29 cellular contexts compared by ENCODE assay signal in genomic region chr14:21197418-21198205, GRCh38. TPM values are rescaled to one million over a fixed set of nuclear protein-coding genes. Genes with fewer than 3 reads are reported as not detected.
DNase-seq lines count a peak whose midpoint lies in the region; ATAC-seq, FAIRE-seq and TF ChIP-seq lines count a peak whose summit lies in the region.
"Had no signal": no experiment of that assay in that cellular context is flagged by ENCODE, and none has a peak within 500 bp of the region (broad histone marks: within the 10 kb centered on the region; RNA-seq: fewer than 3 reads in every experiment).

No MANE protein-coding gene starts in this region.

- no peak for TF ChIP-seq RAD21 in K562 (CRISPR knock-in tag; conservative IDR thresholded peaks at IDR 0.05 in 1 of 2, IDR thresholded peaks at IDR 0.05 in 1 of 2)

- no peaks in the 10 kb centered on the region for H3K9me3 ChIP-seq in HEK293 (ENCODE audit: control insufficient read depth, insufficient read depth, low read depth, low read length)
- H3K9me3 ChIP-seq in K562 (replicated peaks; ENCODE audit: control insufficient read depth, insufficient read depth, low read depth, low read length) = no peaks in the 10 kb centered on the region
- H3K9me3 ChIP-seq: ascending aorta had no signal

- no peak overlapping the region for H3K27ac ChIP-seq in HEK293 (ENCODE audit: extremely low read depth, low read depth, low read length)
- H3K27ac ChIP-seq in K562 (ENCODE audit: extremely low read depth, low read depth, low read length) = no peak overlapping the region
- H3K27ac ChIP-seq: ascending aorta, skin epidermis, tibial nerve had no signal

- H3K79me2 ChIP-seq in K562 (ENCODE audit: control insufficient read depth, insufficient read depth, low read length) = no peaks in the 10 kb centered on the region

- H3K9me1 ChIP-seq in K562 (ENCODE audit: control insufficient read depth, insufficient read depth, low read length) = no peaks in the 10 kb centered on the region

- in situ Hi-C loops in K562 (cut with MboI) = no loop called here

- peaks cover 29% of the 10 kb centered on the region for H3K4me1 Mint-ChIP-seq in activated naive CD4-positive, alpha-beta T cell treated with anti-CD3 and anti-CD28 coated beads, Interleukin-2, amount 50 U/mL, for 24 hours
- H3K4me1 Mint-ChIP-seq in progenitor cell of endocrine pancreas (ENCODE audit: low read depth) = peaks cover 6% of the 10 kb centered on the region
- peaks cover 1% of the 10 kb centered on the region for H3K4me1 Mint-ChIP-seq in T-helper 2 cell treated with Interferon-gamma antibody and Interleukin-4, amounts not matched to agents 5 μg/mL and 100 μg/mL, for 36 hours (ENCODE audit: low read depth)

- H4K20me1 ChIP-seq in K562 (replicated peaks; ENCODE audit: control insufficient read depth, insufficient read depth, low read length) = no peaks in the 10 kb centered on the region

- TF ChIP-seq POLR2A in K562 (conservative IDR thresholded peaks at IDR 0.05) (no peak), erythroblast (IDR thresholded peaks at IDR 0.05; ENCODE audit: low read length) (no peak)

- H2AFZ ChIP-seq in K562 (ENCODE audit: low read depth, low read length) = no peak overlapping the region

- no peak overlapping the region for H3K9ac ChIP-seq in K562 (ENCODE audit: insufficient read depth in 1 of 2, low read depth in 2 of 2, low read length in 2 of 2)

- intact Hi-C loops in K562 (cut with micrococcal nuclease) = no loop called here

- H3K36me3 Mint-ChIP-seq in activated naive CD4-positive, alpha-beta T cell treated with anti-CD3 and anti-CD28 coated beads, Interleukin-2, amount 50 U/mL, for 24 hours = no peaks in the 10 kb centered on the region
- H3K36me3 Mint-ChIP-seq in progenitor cell of endocrine pancreas (ENCODE audit: insufficient read depth) = peaks cover under 1% of the 10 kb centered on the region
- peaks cover 7% of the 10 kb centered on the region for H3K36me3 Mint-ChIP-seq in T-helper 2 cell treated with Interferon-gamma antibody and Interleukin-4, amounts not matched to agents 5 μg/mL and 100 μg/mL, for 36 hours (ENCODE audit: low read depth)

- peak overlapping the region; percentile 81 for H3K27ac Mint-ChIP-seq in activated naive CD4-positive, alpha-beta T cell treated with anti-CD3 and anti-CD28 coated beads, Interleukin-2, amount 50 U/mL, for 24 hours
- H3K27ac Mint-ChIP-seq in progenitor cell of endocrine pancreas = peak overlapping the region; percentile 55
- no peak overlapping the region for H3K27ac Mint-ChIP-seq in T-helper 2 cell treated with Interferon-gamma antibody and Interleukin-4, amounts not matched to agents 5 μg/mL and 100 μg/mL, for 36 hours
- H3K27ac Mint-ChIP-seq: dendritic cell treated with granulocyte-macrophage colony-stimulating factor and Interleukin-4, amounts not matched to agents 40 ng/mL and 50 ng/mL, for 4 days had no signal

- CTCF ChIA-PET in HEK293 (lab: Yijun Ruan, JAX) = no interaction called here
- CTCF ChIA-PET in K562 (lab: Yijun Ruan, JAX; ENCODE audit: low intra/inter-chr PET ratio) = no interaction called here

- TF ChIP-seq EP300 in K562 (IDR thresholded peaks at IDR 0.05; ENCODE audit: low read length) = no peak

- H3K36me3 ChIP-seq in HEK293 (ENCODE audit: control insufficient read depth in 2 of 2, insufficient read depth in 1 of 2, low read length in 2 of 2) (peaks cover 0 to 5% of the 10 kb centered on the region in 2 experiments; a peak in 1 of 3 replicates), K562 (ENCODE audit: control insufficient read depth, insufficient read depth, low read length) (no peaks in the 10 kb centered on the region)
- H3K36me3 ChIP-seq: ascending aorta, BE2C had no signal

- no TSS peak for BruUV-seq in K562 (replicated peaks; lab: Mats Ljungman, UMichigan)

- H3K9me3 Mint-ChIP-seq in activated naive CD4-positive, alpha-beta T cell treated with anti-CD3 and anti-CD28 coated beads, Interleukin-2, amount 50 U/mL, for 24 hours = no peaks in the 10 kb centered on the region
- peaks cover 12% of the 10 kb centered on the region for H3K9me3 Mint-ChIP-seq in progenitor cell of endocrine pancreas (ENCODE audit: low read depth)
- H3K9me3 Mint-ChIP-seq in T-helper 2 cell treated with Interferon-gamma antibody and Interleukin-4, amounts not matched to agents 5 μg/mL and 100 μg/mL, for 36 hours = peaks cover 12% of the 10 kb centered on the region
- H3K9me3 Mint-ChIP-seq: dendritic cell treated with granulocyte-macrophage colony-stimulating factor and Interleukin-4, amounts not matched to agents 40 ng/mL and 50 ng/mL, for 4 days had no signal

- no peaks in the 10 kb centered on the region for H3K27me3 ChIP-seq in K562 (ENCODE audit: control insufficient read depth in 2 of 2, insufficient read depth in 2 of 2, low read length in 2 of 2)
- H3K27me3 ChIP-seq: ascending aorta, tibial nerve had no signal

- POLR2A ChIA-PET in HEK293 (lab: Yijun Ruan, JAX) = interaction anchor here (0.6 kb wide), 1 partner anchor 318 kb away, joined by 3 read pairs; no protein-coding TSS in a partner anchor
- POLR2A ChIA-PET in K562 (lab: Yijun Ruan, JAX) = no interaction called here

- no peak for TF ChIP-seq CTCF in HEK293 (tag by site-specific recombination; IDR thresholded peaks at IDR 0.05)
- TF ChIP-seq CTCF in K562 (IDR thresholded peaks at IDR 0.05 in 2 of 3, conservative IDR thresholded peaks at IDR 0.05 in 1 of 3; ENCODE audit: insufficient read depth in 2 of 3, low read depth in 1 of 3, low read length in 3 of 3) = no peak
- no peak for TF ChIP-seq CTCF in progenitor cell of endocrine pancreas (IDR thresholded peaks at IDR 0.05; ENCODE audit: unreplicated experiment)

- H3K4me2 ChIP-seq in K562 (ENCODE audit: insufficient read depth, low read length) = no peak overlapping the region

- no peak overlapping the region for H3K4me3 ChIP-seq in HEK293 (ENCODE audit: low read depth, low read length)
- no peak overlapping the region for H3K4me3 ChIP-seq in K562
- H3K4me3 ChIP-seq: ascending aorta, skin epidermis, tibial nerve had no signal

- no peak for FAIRE-seq in K562 (lab: Jason Lieb, UNC)
- FAIRE-seq: endometrium had no signal

- H3K27me3 Mint-ChIP-seq in activated naive CD4-positive, alpha-beta T cell treated with anti-CD3 and anti-CD28 coated beads, Interleukin-2, amount 50 U/mL, for 24 hours = no peaks in the 10 kb centered on the region
- peaks cover 5% of the 10 kb centered on the region for H3K27me3 Mint-ChIP-seq in progenitor cell of endocrine pancreas
- peaks cover 20% of the 10 kb centered on the region for H3K27me3 Mint-ChIP-seq in T-helper 2 cell treated with Interferon-gamma antibody and Interleukin-4, amounts not matched to agents 5 μg/mL and 100 μg/mL, for 36 hours (ENCODE audit: low read depth)

- WGBS in K562 (ENCODE audit: insufficient coverage, low coverage, missing lambda C conversion rate) = 65% methylated on average over 2 of the region's 2 CpGs

- H3K4me3 Mint-ChIP-seq in activated naive CD4-positive, alpha-beta T cell treated with anti-CD3 and anti-CD28 coated beads, Interleukin-2, amount 50 U/mL, for 24 hours = no peak overlapping the region
- H3K4me3 Mint-ChIP-seq in progenitor cell of endocrine pancreas (ENCODE audit: low read depth) = no peak overlapping the region
- no peak overlapping the region for H3K4me3 Mint-ChIP-seq in T-helper 2 cell treated with Interferon-gamma antibody and Interleukin-4, amounts not matched to agents 5 μg/mL and 100 μg/mL, for 36 hours
- H3K4me3 Mint-ChIP-seq: dendritic cell treated with granulocyte-macrophage colony-stimulating factor and Interleukin-4, amounts not matched to agents 40 ng/mL and 50 ng/mL, for 4 days had no signal

- no peak for ATAC-seq in K562
- ATAC-seq: left lobe of liver, Panc1 had no signal

- no peak for DNase-seq in activated naive CD4-positive, alpha-beta T cell (lab: John Stamatoyannopoulos, UW)
- DNase-seq in K562 (ENCODE audit: extremely low read depth in 1 of 4, low spot score in 3 of 4) (no peak), progenitor cell of endocrine pancreas (ENCODE audit: low spot score, unreplicated experiment) (no peak), T1000 (lab: John Stamatoyannopoulos, UW) (no peak), erythroblast (lab: John Stamatoyannopoulos, UW) (no peak)
- no peak for DNase-seq in T-helper 2 cell treated with Interferon-gamma antibody and Interleukin-4, amounts not matched to agents 5 μg/mL and 100 μg/mL, for 36 hours (ENCODE audit: low spot score)
- DNase-seq: ACHN; activated T-cell treated with anti-CD3 and anti-CD28 coated beads for 4 hours; BE2C; central memory CD4-positive, alpha-beta T cell; DMS53; GDM1; mesendoderm; NCI-H1092; NCI-H187; NCI-H526 treated with DMSO at 0.1 percent for 48 hours; SIG-M5 had no signal

- H3K4me1 ChIP-seq in HEK293 (ENCODE audit: control insufficient read depth, insufficient read depth, low read length) = no peaks in the 10 kb centered on the region
- H3K4me1 ChIP-seq in K562 (replicated peaks in 1 of 2; ENCODE audit: control insufficient read depth in 2 of 2, insufficient read depth in 2 of 2, low read length in 2 of 2) = peaks cover 0 to 3% of the 10 kb centered on the region in 2 experiments; a peak in 1 of 5 replicates
- H3K4me1 ChIP-seq: ascending aorta, BE2C had no signal

TF ChIP-seq in HEK293, 187 proteins besides CTCF, POLR2A, EP300 and RAD21:
- TF ChIP-seq ZIC2 (tag by site-specific recombination; IDR thresholded peaks at IDR 0.05) (no peak), ZNF248 (tag by site-specific recombination; IDR thresholded peaks at IDR 0.05) (peak; percentile 93)

TF ChIP-seq in K562, 482 proteins besides CTCF, POLR2A, EP300 and RAD21 (continues in another document):
- TF ChIP-seq PTTG1 (tag; IDR thresholded peaks at IDR 0.05; ENCODE audit: low read depth) = no peak
- TF ChIP-seq ZNF146 (CRISPR knock-in tag; IDR thresholded peaks at IDR 0.05; ENCODE audit: unreplicated experiment) = no peak

RNA-seq across cellular contexts. Expression of gene OR5AU1, which starts 41.7 kb away (rescaled TPM):
- total RNA-seq in K562 (2011; cell fraction: chromatin; rRNA removed; ENCODE audit: low replicate concordance) = not detected in 2 replicates
- not detected in 2 replicates for total RNA-seq in K562 (2011; cell fraction: nucleolus; rRNA removed)
- not detected in 2 replicates for total RNA-seq in K562 (2011; cell fraction: nucleoplasm; rRNA removed)
- not detected in 2 replicates for total RNA-seq in K562 (2014; rRNA removed)
- not detected in 2 replicates for total RNA-seq in K562 (2014; rRNA removed; fragmentation: Illumina TruSeq; extraction: Trizol)
- total RNA-seq in K562 (2015; rRNA removed; fragmentation: Illumina TruSeq; extraction: Trizol) = not detected in 2 replicates
- total RNA-seq in K562 (2021) = not detected in 2 replicates
- not detected in 2 replicates for polyA plus RNA-seq in K562 (2011; rRNA removed)
- polyA plus RNA-seq in K562 (2011; cell fraction: cytosol; rRNA removed) = not detected in 2 replicates
- polyA plus RNA-seq in K562 (2011; cell fraction: nucleus; rRNA removed) = not detected in 2 replicates
- polyA plus RNA-seq in K562 (2012) = not detected in 2 replicates
- not detected in 2 replicates for polyA plus RNA-seq in K562 (2014; fragmentation: Illumina TruSeq; extraction: Trizol)
- polyA plus RNA-seq in K562 (2014; fragmentation: Nextera tagmentation; extraction: Ambion mirVana) = not detected
- polyA plus RNA-seq in K562 (2014; rRNA removed) = not detected in 2 replicates
- polyA minus RNA-seq in K562 (2011; rRNA and poly(A)+ RNA removed) = 0.06 TPM in 1 of 2 replicates, not detected in the other
- polyA minus RNA-seq in K562 (2011; cell fraction: cytosol; rRNA and poly(A)+ RNA removed) = not detected in 2 replicates
- polyA minus RNA-seq in K562 (2011; cell fraction: nucleus; rRNA and poly(A)+ RNA removed) = not detected in 2 replicates
- not detected in 2 replicates for total RNA-seq in progenitor cell of endocrine pancreas
- total RNA-seq: ascending aorta, H4, left lobe of liver, myocyte, osteoblast had no signal
